Comparison of ENCODE assay signal across 14 cellular contexts in the genomic region with DNA sequence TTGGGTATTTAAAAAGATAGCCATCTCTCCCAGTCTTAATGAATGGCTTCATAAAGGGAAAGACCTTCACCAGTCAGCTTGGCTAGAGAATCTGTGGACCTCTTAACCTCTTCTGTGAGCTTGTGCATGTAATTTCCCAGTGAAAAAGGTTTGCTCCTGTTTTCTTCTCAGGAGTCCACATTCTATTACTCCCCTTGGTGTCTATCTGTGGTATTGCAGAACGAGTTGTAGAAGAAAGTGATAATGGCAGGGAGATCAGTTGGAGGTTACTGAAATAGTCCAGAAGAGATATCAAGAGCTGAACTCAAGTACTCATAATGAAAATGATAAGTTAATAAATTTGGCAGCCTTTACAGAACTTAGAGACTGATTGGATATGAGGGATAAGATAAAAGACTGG. TPM values are rescaled to one million over a fixed set of nuclear protein-coding genes. Genes with fewer than 3 reads are reported as not detected.
DNase-seq lines count a peak whose midpoint lies in the region; ATAC-seq and TF ChIP-seq lines count a peak whose summit lies in the region.
"Had no signal": no experiment of that assay in that cellular context is flagged by ENCODE, and none has a peak within 500 bp of the region (broad histone marks: within the 10 kb centered on the region; RNA-seq: fewer than 3 reads in every experiment).

No MANE protein-coding gene starts in this region.

- no peaks in the 10 kb centered on the region for H3K4me1 Mint-ChIP-seq in activated T-helper 2 cell treated with anti-CD3 and anti-CD28 coated beads, Interferon-gamma antibody, Interleukin-2, Interleukin-4, amounts not matched to agents 10 μg/mL and 5 μg/mL and 100 μg/mL, durations not matched to agents 14 hours and 24 hours and 36 hours (ENCODE audit: low read depth)
- H3K4me1 Mint-ChIP-seq: brain had no signal

- H3K36me3 ChIP-seq in DOHH2 (ENCODE audit: control insufficient read depth, low read length) (no peaks in the 10 kb centered on the region), IMR-90 (ENCODE audit: control insufficient read depth, insufficient read depth, low read length) (no peaks in the 10 kb centered on the region), liver (ENCODE audit: control insufficient read depth in 4 of 4, insufficient read depth in 3 of 4, low read depth in 1 of 4, low read length in 3 of 4) (no peaks in the 10 kb centered on the region)
- H3K36me3 ChIP-seq: thoracic aorta had no signal

- H4K8ac ChIP-seq in IMR-90 (ENCODE audit: low read depth in 2 of 2, low read length in 2 of 2): no peak overlapping the region

- TF ChIP-seq CTCF in DOHH2 (IDR thresholded peaks at IDR 0.05; ENCODE audit: low read depth, low read length, poor library complexity, severe bottlenecking) (peak; percentile 23), IMR-90 (conservative IDR thresholded peaks at IDR 0.05; ENCODE audit: low read depth, low read length) (0 out of 2 replicates have a peak, but pooled peaks have one; percentile 4), liver (IDR thresholded peaks at IDR 0.05; ENCODE audit: low read depth, low read length, missing input control) (no peak)

- no peaks in the 10 kb centered on the region for H3K9me2 ChIP-seq in DOHH2 (replicated peaks; ENCODE audit: control insufficient read depth, low read length)

- TF ChIP-seq POLR2A in IMR-90 (IDR thresholded peaks at IDR 0.05; ENCODE audit: low read depth, low read length): no peak

- H3K79me1 ChIP-seq in IMR-90 (ENCODE audit: low read depth in 1 of 2, low read length in 2 of 2): no peaks in the 10 kb centered on the region

- H3K4me2 ChIP-seq in DOHH2 (ENCODE audit: low read length): no peak overlapping the region
- H3K4me2 ChIP-seq in IMR-90 (ENCODE audit: low read depth, low read length): no peak overlapping the region

- no peak overlapping the region for H2BK20ac ChIP-seq in IMR-90 (ENCODE audit: low read depth, low read length)

- H3F3A ChIP-seq in DOHH2 (ENCODE audit: control insufficient read depth, insufficient read depth): no peaks in the 10 kb centered on the region

- no peak overlapping the region for H3K14ac ChIP-seq in IMR-90 (replicated peaks; ENCODE audit: low read depth, low read length)

- dilution Hi-C loops in IMR-90 (cut with HindIII; ENCODE audit: low sequenced_read_pairs, unreplicated experiment): no loop called here

- H2BK15ac ChIP-seq in IMR-90 (ENCODE audit: low read depth, low read length): no peak overlapping the region

- H3K27ac Mint-ChIP-seq in activated T-helper 2 cell treated with anti-CD3 and anti-CD28 coated beads, Interferon-gamma antibody, Interleukin-2, Interleukin-4, amounts not matched to agents 10 μg/mL and 5 μg/mL and 100 μg/mL, durations not matched to agents 14 hours and 24 hours and 36 hours: no peak overlapping the region
- H3K27ac Mint-ChIP-seq: activated T-helper 1 cell treated with anti-CD3 and anti-CD28 coated beads, Interleukin-12 subunit alpha, Interleukin-12 subunit beta, Interleukin-2, Interleukin-4 antibody, amounts not matched to agents 30 ng/mL and 10 ng/mL and 1 ng/mL, durations not matched to agents 14 hours and 24 hours and 36 hours; brain had no signal

- H2AFZ ChIP-seq in IMR-90 (replicated peaks; ENCODE audit: low read length, poor library complexity): no peak overlapping the region

- POLR2A ChIA-PET in IMR-90 (lab: Charles Lee; ENCODE audit: unreplicated experiment): no interaction called here

- H2BK5ac ChIP-seq in IMR-90 (ENCODE audit: low read depth, low read length, poor library complexity, severe bottlenecking): no peak overlapping the region

- DNase-seq in IMR-90 (no peak), SW480 (ENCODE audit: low spot score) (peak; percentile 0), pons (ENCODE audit: low spot score) (no peak), OCI-M1 (lab: John Stamatoyannopoulos, UW) (no peak)
- no peak for DNase-seq in activated T-helper 2 cell treated with anti-CD3 and anti-CD28 coated beads, Interferon-gamma antibody, Interleukin-2, Interleukin-4, amounts not matched to agents 10 μg/mL and 5 μg/mL and 100 μg/mL, durations not matched to agents 14 hours and 24 hours and 36 hours (ENCODE audit: low spot score)
- DNase-seq: GDM1, left colon had no signal

- no peak overlapping the region for H3K9ac ChIP-seq in IMR-90 (ENCODE audit: low read depth, low read length)
- no peak overlapping the region for H3K9ac ChIP-seq in liver (ENCODE audit: low read depth in 1 of 2, low read length in 2 of 2)

- BruUV-seq in IMR-90 (replicated peaks; lab: Mats Ljungman, UMichigan): no TSS peak

- CTCF ChIA-PET in IMR-90 (lab: Yijun Ruan, JAX): no interaction called here

- no peaks in the 10 kb centered on the region for H3K4me1 ChIP-seq in DOHH2 (ENCODE audit: control insufficient read depth, low read length)
- H3K4me1 ChIP-seq in IMR-90 (ENCODE audit: control insufficient read depth, insufficient read depth, low read length): no peaks in the 10 kb centered on the region
- H3K4me1 ChIP-seq in liver (ENCODE audit: control insufficient read depth in 4 of 4, insufficient read depth in 4 of 4, low read length in 3 of 4): no peaks in the 10 kb centered on the region

- H4K91ac ChIP-seq in IMR-90 (ENCODE audit: insufficient read depth, low read depth, low read length): no peak overlapping the region

- no peak overlapping the region for H3K56ac ChIP-seq in IMR-90 (ENCODE audit: extremely low read depth, insufficient read depth, low read length)

- H3K27ac ChIP-seq in DOHH2 (ENCODE audit: low read depth, low read length) (no peak overlapping the region), IMR-90 (ENCODE audit: insufficient read depth, low read length) (no peak overlapping the region), liver (ENCODE audit: low read depth in 1 of 2, low read length in 2 of 2) (no peak overlapping the region)
- H3K27ac ChIP-seq: thoracic aorta had no signal

- TF ChIP-seq RAD21 in IMR-90 (IDR thresholded peaks at IDR 0.05; ENCODE audit: low read length) (no peak), liver (IDR thresholded peaks at IDR 0.05) (peak; percentile 21 to 32)

- H2AK9ac ChIP-seq in IMR-90 (replicated peaks; ENCODE audit: low read depth, low read length, poor library complexity): no peak overlapping the region

- no peak for ATAC-seq in IMR-90 (ENCODE audit: low read depth)
- no peak for ATAC-seq in HG03039 (IDR thresholded peaks at IDR 0.05; ENCODE audit: unreplicated experiment)
- ATAC-seq: esophagus mucosa, left colon had no signal

- no peak overlapping the region for H2AK5ac ChIP-seq in IMR-90 (ENCODE audit: low read depth, low read length)

- no peak overlapping the region for H2BK120ac ChIP-seq in IMR-90 (ENCODE audit: low read depth, low read length)

- H3K23ac ChIP-seq in IMR-90 (ENCODE audit: low read depth, low read length): no peak overlapping the region

- H3K27me3 Mint-ChIP-seq in activated T-helper 2 cell treated with anti-CD3 and anti-CD28 coated beads, Interferon-gamma antibody, Interleukin-2, Interleukin-4, amounts not matched to agents 10 μg/mL and 5 μg/mL and 100 μg/mL, durations not matched to agents 14 hours and 24 hours and 36 hours (ENCODE audit: low read depth): peaks cover 6% of the 10 kb centered on the region

- no peaks in the 10 kb centered on the region for H3K36me3 Mint-ChIP-seq in activated T-helper 2 cell treated with anti-CD3 and anti-CD28 coated beads, Interferon-gamma antibody, Interleukin-2, Interleukin-4, amounts not matched to agents 10 μg/mL and 5 μg/mL and 100 μg/mL, durations not matched to agents 14 hours and 24 hours and 36 hours (ENCODE audit: low read depth)
- H3K36me3 Mint-ChIP-seq: brain had no signal

- WGBS in IMR-90 (ENCODE audit: extremely low coverage in 2 of 2, insufficient read length in 1 of 2), 2 experiments: no CpG with 5 or more reads among the region's 1 CpG
- 15% methylated on average over 1 of the region's 1 CpG for WGBS in liver

- peaks cover 3% of the 10 kb centered on the region; the same call in 1 of the 2 replicates for H3K9me3 ChIP-seq in DOHH2 (ENCODE audit: control insufficient read depth, insufficient read depth, low read length)
- H3K9me3 ChIP-seq in IMR-90 (ENCODE audit: control insufficient read depth, insufficient read depth, low read length): peaks cover 4% of the 10 kb centered on the region; the same call in 1 of the 2 replicates
- peaks cover 0 to 6% (median under 1%) of the 10 kb centered on the region in 4 donors for H3K9me3 ChIP-seq in liver (ENCODE audit: control insufficient read depth in 4 of 4, low read length in 3 of 4)
- H3K9me3 ChIP-seq: thoracic aorta had no signal

- no peaks in the 10 kb centered on the region for H3K79me2 ChIP-seq in DOHH2 (ENCODE audit: control insufficient read depth, low read length)

- H3K18ac ChIP-seq in IMR-90 (ENCODE audit: low read depth, low read length): no peak overlapping the region

- H4K5ac ChIP-seq in IMR-90 (ENCODE audit: low read depth, low read length): no peak overlapping the region

- intact Hi-C loops in IMR-90 (cut with micrococcal nuclease): no loop called here
- intact Hi-C loops in activated T-helper 2 cell treated with anti-CD3 and anti-CD28 coated beads, Interferon-gamma antibody, Interleukin-2, Interleukin-4, amounts not matched to agents 10 μg/mL and 5 μg/mL and 100 μg/mL, durations not matched to agents 14 hours and 24 hours and 36 hours (cut with micrococcal nuclease): no loop called here

- peaks cover 30% of the 10 kb centered on the region for H3K9me3 Mint-ChIP-seq in activated T-helper 2 cell treated with anti-CD3 and anti-CD28 coated beads, Interferon-gamma antibody, Interleukin-2, Interleukin-4, amounts not matched to agents 10 μg/mL and 5 μg/mL and 100 μg/mL, durations not matched to agents 14 hours and 24 hours and 36 hours

- no peaks in the 10 kb centered on the region for H4K20me1 ChIP-seq in DOHH2 (ENCODE audit: control insufficient read depth, insufficient read depth, low read depth, low read length)
- no peaks in the 10 kb centered on the region for H4K20me1 ChIP-seq in IMR-90 (ENCODE audit: insufficient read depth, low read length)

- no peak overlapping the region for H3K4ac ChIP-seq in IMR-90 (ENCODE audit: low read depth, low read length)

- no peak overlapping the region for H3K4me3 Mint-ChIP-seq in activated T-helper 2 cell treated with anti-CD3 and anti-CD28 coated beads, Interferon-gamma antibody, Interleukin-2, Interleukin-4, amounts not matched to agents 10 μg/mL and 5 μg/mL and 100 μg/mL, durations not matched to agents 14 hours and 24 hours and 36 hours (ENCODE audit: low read depth)
- H3K4me3 Mint-ChIP-seq: activated T-helper 1 cell treated with anti-CD3 and anti-CD28 coated beads, Interleukin-12 subunit alpha, Interleukin-12 subunit beta, Interleukin-2, Interleukin-4 antibody, amounts not matched to agents 30 ng/mL and 10 ng/mL and 1 ng/mL, durations not matched to agents 14 hours and 24 hours and 36 hours; brain had no signal

- in situ Hi-C loops in IMR-90 (cut with MboI; ENCODE audit: low sequenced_read_pairs): no loop called here

- H3K27me3 ChIP-seq in DOHH2 (ENCODE audit: control insufficient read depth, low read length) (no peaks in the 10 kb centered on the region), IMR-90 (ENCODE audit: control insufficient read depth, insufficient read depth, low read length) (no peaks in the 10 kb centered on the region), liver (ENCODE audit: control insufficient read depth in 4 of 4, insufficient read depth in 4 of 4, low read length in 3 of 4) (no peaks in the 10 kb centered on the region)

- no peaks in the 10 kb centered on the region for H3K9me1 ChIP-seq in IMR-90 (ENCODE audit: insufficient read depth, low read length)

- H3K4me3 ChIP-seq in DOHH2 (ENCODE audit: low read length) (no peak overlapping the region), IMR-90 (ENCODE audit: insufficient read depth, low read depth, low read length) (no peak overlapping the region), liver (ENCODE audit: low read depth in 1 of 3, low read length in 3 of 3) (no peak overlapping the region)
- H3K4me3 ChIP-seq: thoracic aorta had no signal

RNA-seq across cellular contexts. Expression of a gene that starts 16.5 kb away (rescaled TPM):
- total RNA-seq in IMR-90 (2012; rRNA removed) (39.1 and 58.3 TPM in 2 replicates), liver (10 to 100 TPM; 22.4 to 28.8 TPM)
- polyA plus RNA-seq in IMR-90 (2012; rRNA removed) (17.3 and 21.7 TPM in 2 replicates), liver (10 to 100 TPM; 18.3 to 23.4 TPM)
- 5.4 and 5.8 TPM in 2 replicates for polyA plus RNA-seq in IMR-90 (2012; cell fraction: cytosol; rRNA removed)
- 1.1 and 8.8 TPM in 2 replicates for polyA plus RNA-seq in IMR-90 (2012; cell fraction: nucleus; rRNA removed; ENCODE audit: low replicate concordance)
- 31.0 and 31.5 TPM in 2 replicates for total RNA-seq in activated T-helper 2 cell treated with anti-CD3 and anti-CD28 coated beads, Interferon-gamma antibody, Interleukin-2, Interleukin-4, amounts not matched to agents 10 μg/mL and 5 μg/mL and 100 μg/mL, durations not matched to agents 14 hours and 24 hours and 36 hours
